In the genomic region with DNA sequence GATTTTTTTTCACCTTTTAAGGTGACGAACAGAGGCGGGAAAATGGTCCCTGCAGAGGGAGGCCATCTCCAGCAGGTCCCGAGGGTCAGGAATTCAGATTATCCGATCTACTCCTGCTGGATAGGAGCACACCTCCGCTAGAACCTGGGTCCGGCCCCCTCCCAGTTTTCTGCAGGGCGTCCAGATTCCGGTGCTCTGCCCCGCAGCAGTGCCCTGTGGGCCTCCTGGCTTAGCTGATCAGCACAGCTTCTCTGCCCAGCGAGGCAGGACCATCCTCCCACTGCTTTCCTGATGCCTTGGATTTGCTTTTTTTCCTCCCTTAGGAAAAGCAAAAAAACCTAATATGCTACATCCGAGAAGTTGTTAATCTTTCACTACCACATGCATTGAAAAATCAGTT, we compare ENCODE assay signal across 13 cellular contexts. TPM values are rescaled to one million over a fixed set of nuclear protein-coding genes. Genes with fewer than 3 reads are reported as not detected.
DNase-seq lines count a peak whose midpoint lies in the region; ATAC-seq and TF ChIP-seq lines count a peak whose summit lies in the region.
"Had no signal": no experiment of that assay in that cellular context is flagged by ENCODE, and none has a peak within 500 bp of the region (broad histone marks: within the 10 kb centered on the region; RNA-seq: fewer than 3 reads in every experiment).

No MANE protein-coding gene starts in this region.

- no peaks in the 10 kb centered on the region for H3K9me3 Mint-ChIP-seq in activated naive CD4-positive, alpha-beta T cell treated with anti-CD3 and anti-CD28 coated beads, Interleukin-2, amount 10 ng/mL, durations not matched to agents 7 days and 5 days
- no peaks in the 10 kb centered on the region for H3K9me3 Mint-ChIP-seq in activated T-helper 1 cell treated with anti-CD3 and anti-CD28 coated beads, Interleukin-12 subunit alpha, Interleukin-12 subunit beta, Interleukin-2, Interleukin-4 antibody, amounts not matched to agents 30 ng/mL and 10 ng/mL and 1 ng/mL, durations not matched to agents 14 hours and 24 hours and 36 hours
- peaks cover 5% of the 10 kb centered on the region for H3K9me3 Mint-ChIP-seq in type B pancreatic cell

- H3K36me3 ChIP-seq in kidney epithelial cell (ENCODE audit: control insufficient read depth, insufficient read depth, low read length) = no peaks in the 10 kb centered on the region

- ATAC-seq in GM18519 (IDR thresholded peaks at IDR 0.05; ENCODE audit: low FRiP score, unreplicated experiment) = no peak

- CTCF ChIA-PET in activated naive CD4-positive, alpha-beta T cell treated with anti-CD3 and anti-CD28 coated beads, Interleukin-2, amount 10 ng/mL, durations not matched to agents 7 days and 5 days (lab: Charles Lee) = no interaction called here

- H3K4me3 Mint-ChIP-seq in activated naive CD4-positive, alpha-beta T cell treated with anti-CD3 and anti-CD28 coated beads, Interleukin-2, amount 10 ng/mL, durations not matched to agents 7 days and 5 days = peak overlapping the region; percentile 78
- peak overlapping the region; percentile 86 for H3K4me3 Mint-ChIP-seq in activated T-helper 1 cell treated with anti-CD3 and anti-CD28 coated beads, Interleukin-12 subunit alpha, Interleukin-12 subunit beta, Interleukin-2, Interleukin-4 antibody, amounts not matched to agents 30 ng/mL and 10 ng/mL and 1 ng/mL, durations not matched to agents 14 hours and 24 hours and 36 hours
- peak overlapping the region; percentile 91 for H3K4me3 Mint-ChIP-seq in type B pancreatic cell

- peaks cover 7% of the 10 kb centered on the region for H3K27me3 ChIP-seq in kidney epithelial cell (ENCODE audit: control insufficient read depth, insufficient read depth, low read length)

- H3K27me3 Mint-ChIP-seq in activated naive CD4-positive, alpha-beta T cell treated with anti-CD3 and anti-CD28 coated beads, Interleukin-2, amount 10 ng/mL, durations not matched to agents 7 days and 5 days = no peaks in the 10 kb centered on the region
- peaks cover 3% of the 10 kb centered on the region for H3K27me3 Mint-ChIP-seq in activated T-helper 1 cell treated with anti-CD3 and anti-CD28 coated beads, Interleukin-12 subunit alpha, Interleukin-12 subunit beta, Interleukin-2, Interleukin-4 antibody, amounts not matched to agents 30 ng/mL and 10 ng/mL and 1 ng/mL, durations not matched to agents 14 hours and 24 hours and 36 hours (ENCODE audit: insufficient read depth)
- H3K27me3 Mint-ChIP-seq in type B pancreatic cell = peaks cover 3% of the 10 kb centered on the region

- no peak for DNase-seq in activated naive CD4-positive, alpha-beta T cell treated with anti-CD3 and anti-CD28 coated beads, Interleukin-2, amount 10 ng/mL, durations not matched to agents 7 days and 5 days
- no peak for DNase-seq in activated naive CD4-positive, alpha-beta T cell treated with anti-CD3 and anti-CD28 coated beads, Interleukin-2, amount 50 U/mL, for 16 hours
- DNase-seq in activated T-helper 1 cell treated with anti-CD3 and anti-CD28 coated beads, Interleukin-12 subunit alpha, Interleukin-12 subunit beta, Interleukin-2, Interleukin-4 antibody, amounts not matched to agents 30 ng/mL and 10 ng/mL and 1 ng/mL, durations not matched to agents 14 hours and 24 hours and 36 hours (ENCODE audit: low spot score) = no peak
- DNase-seq in kidney epithelial cell (ENCODE audit: low read depth) (no peak), type B pancreatic cell (ENCODE audit: extremely low spot score, unreplicated experiment) (no peak), COLO668 (lab: John Stamatoyannopoulos, UW; ENCODE audit: unreplicated experiment) (no peak)
- no peak for DNase-seq in stimulated activated CD4-positive, alpha-beta T cell treated with anti-CD3 and anti-CD28 coated beads, Interleukin-2, amount 100 ng/mL, for 48 hours
- DNase-seq: AML-193; effector memory CD4-positive, alpha-beta T cell; NCI-H748 treated with DMSO at 0.1 percent for 48 hours; occipital lobe; T-helper 1 cell had no signal

- no peak for TF ChIP-seq CTCF in kidney epithelial cell (IDR thresholded peaks at IDR 0.05; ENCODE audit: insufficient read depth, low read length, poor library complexity, severe bottlenecking)
- no peak for TF ChIP-seq CTCF in type B pancreatic cell (conservative IDR thresholded peaks at IDR 0.05)

- intact Hi-C loops in activated T-helper 1 cell treated with anti-CD3 and anti-CD28 coated beads, Interleukin-12 subunit alpha, Interleukin-12 subunit beta, Interleukin-2, Interleukin-4 antibody, amounts not matched to agents 30 ng/mL and 10 ng/mL and 1 ng/mL, durations not matched to agents 14 hours and 24 hours and 36 hours (cut with micrococcal nuclease) = loop anchor here (5.0 kb wide), 1 partner anchor 65 kb away; no protein-coding TSS in a partner anchor

- H3K36me3 Mint-ChIP-seq in activated naive CD4-positive, alpha-beta T cell treated with anti-CD3 and anti-CD28 coated beads, Interleukin-2, amount 10 ng/mL, durations not matched to agents 7 days and 5 days = peaks cover 19% of the 10 kb centered on the region
- peaks cover 14% of the 10 kb centered on the region for H3K36me3 Mint-ChIP-seq in activated T-helper 1 cell treated with anti-CD3 and anti-CD28 coated beads, Interleukin-12 subunit alpha, Interleukin-12 subunit beta, Interleukin-2, Interleukin-4 antibody, amounts not matched to agents 30 ng/mL and 10 ng/mL and 1 ng/mL, durations not matched to agents 14 hours and 24 hours and 36 hours (ENCODE audit: low read depth)
- H3K36me3 Mint-ChIP-seq in type B pancreatic cell = peaks cover 17% of the 10 kb centered on the region

- H3K4me1 Mint-ChIP-seq in activated naive CD4-positive, alpha-beta T cell treated with anti-CD3 and anti-CD28 coated beads, Interleukin-2, amount 10 ng/mL, durations not matched to agents 7 days and 5 days = peaks cover 44% of the 10 kb centered on the region
- H3K4me1 Mint-ChIP-seq in activated T-helper 1 cell treated with anti-CD3 and anti-CD28 coated beads, Interleukin-12 subunit alpha, Interleukin-12 subunit beta, Interleukin-2, Interleukin-4 antibody, amounts not matched to agents 30 ng/mL and 10 ng/mL and 1 ng/mL, durations not matched to agents 14 hours and 24 hours and 36 hours (ENCODE audit: low read depth) = peaks cover 32% of the 10 kb centered on the region
- H3K4me1 Mint-ChIP-seq in type B pancreatic cell (ENCODE audit: unreplicated experiment) = peaks cover 36% of the 10 kb centered on the region

- H3K27ac Mint-ChIP-seq in activated naive CD4-positive, alpha-beta T cell treated with anti-CD3 and anti-CD28 coated beads, Interleukin-2, amount 10 ng/mL, durations not matched to agents 7 days and 5 days = no peak overlapping the region
- no peak overlapping the region for H3K27ac Mint-ChIP-seq in activated T-helper 1 cell treated with anti-CD3 and anti-CD28 coated beads, Interleukin-12 subunit alpha, Interleukin-12 subunit beta, Interleukin-2, Interleukin-4 antibody, amounts not matched to agents 30 ng/mL and 10 ng/mL and 1 ng/mL, durations not matched to agents 14 hours and 24 hours and 36 hours
- peak overlapping the region; percentile 37 for H3K27ac Mint-ChIP-seq in type B pancreatic cell

- H3K4me3 ChIP-seq in kidney epithelial cell (ENCODE audit: low read depth, low read length) = peak overlapping the region; percentile 26

RNA-seq across cellular contexts. Expression of a gene that starts 2.3 kb away (rescaled TPM):
- 24.0 and 29.2 TPM in 2 replicates for total RNA-seq in activated T-helper 1 cell treated with anti-CD3 and anti-CD28 coated beads, Interleukin-12 subunit alpha, Interleukin-12 subunit beta, Interleukin-2, Interleukin-4 antibody, amounts not matched to agents 30 ng/mL and 10 ng/mL and 1 ng/mL, durations not matched to agents 14 hours and 24 hours and 36 hours
- total RNA-seq in kidney epithelial cell = 22.9 and 25.9 TPM in 2 replicates
- 41.3 and 91.6 TPM in 2 replicates for total RNA-seq in type B pancreatic cell (ENCODE audit: low replicate concordance)
